Comparison of ENCODE assay signal across 1 cellular context in the genomic region with DNA sequence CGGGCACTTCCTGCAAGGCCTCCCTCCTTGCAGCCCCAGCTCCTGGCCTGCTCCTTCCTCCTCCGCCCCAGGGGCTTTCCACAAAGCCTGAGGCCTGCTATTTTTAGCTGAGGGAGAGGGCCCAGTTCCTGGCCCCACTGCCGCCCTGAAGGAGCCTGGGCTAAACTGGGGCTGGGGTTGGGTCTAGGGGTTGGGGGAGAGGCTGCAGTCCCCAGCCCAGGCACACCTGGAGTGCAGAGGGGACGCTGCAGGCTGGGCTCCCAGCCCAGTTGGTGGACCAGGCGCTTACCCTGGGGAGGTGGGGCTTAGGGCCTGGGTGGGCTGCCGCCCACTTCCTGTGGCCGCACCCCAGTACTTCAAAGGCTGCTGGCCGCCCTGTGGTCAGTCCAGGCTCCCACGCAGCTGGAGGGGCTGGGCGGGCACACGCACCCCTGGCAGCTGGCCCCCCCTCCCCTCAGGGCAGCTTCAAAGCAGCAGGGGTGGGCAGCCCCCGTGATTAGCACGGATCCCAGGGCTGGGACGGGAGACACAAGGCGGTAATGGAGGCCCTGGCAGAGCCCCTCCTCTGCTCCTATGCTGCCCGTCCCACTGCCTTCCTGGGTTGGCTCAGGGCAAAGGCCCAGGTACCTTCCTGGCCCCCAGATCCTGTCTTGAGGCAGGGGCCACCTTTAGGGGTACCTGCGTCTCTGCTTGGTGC.
TF ChIP-seq lines count a peak whose summit lies in the region.

No MANE protein-coding gene starts in this region.

TF ChIP-seq in GM12878, 131 proteins besides CTCF, POLR2A, EP300 and RAD21 (continues in another document):
- TF ChIP-seq SREBF1 (IDR thresholded peaks at IDR 0.05; ENCODE audit: low read length) (no peak), ETV6 (conservative IDR thresholded peaks at IDR 0.05 in 1 of 2, IDR thresholded peaks at IDR 0.05 in 1 of 2; ENCODE audit: borderline replicate concordance in 1 of 2, low read depth in 1 of 2) (no peak), BHLHE40 (IDR thresholded peaks at IDR 0.05; ENCODE audit: borderline replicate concordance in 1 of 2, low read depth in 2 of 2, low read length in 1 of 2) (peak in 1 of 2 experiments; percentile 79; a peak in 2 of 4 replicates), EGR1 (IDR thresholded peaks at IDR 0.05; ENCODE audit: borderline replicate concordance in 1 of 2, low read depth in 2 of 2, low read length in 2 of 2) (peak in 1 of 2 experiments; percentile 68; a peak in 2 of 3 replicates), SUPT20H (IDR thresholded peaks at IDR 0.05; ENCODE audit: borderline replicate concordance, control insufficient read depth, low read depth, low read length) (no peak), ATF7 (IDR thresholded peaks at IDR 0.05; ENCODE audit: low read depth) (peak; percentile 39), BACH1 (IDR thresholded peaks at IDR 0.05; ENCODE audit: borderline replicate concordance) (no peak), RCOR1 (conservative IDR thresholded peaks at IDR 0.05; ENCODE audit: low read depth, low read length) (no peak), LARP7 (IDR thresholded peaks at IDR 0.05) (0 out of 2 replicates have a peak, but pooled peaks have one; percentile 41), TARDBP (IDR thresholded peaks at IDR 0.05; ENCODE audit: borderline replicate concordance) (no peak), TCF7 (IDR thresholded peaks at IDR 0.05; ENCODE audit: borderline replicate concordance) (peak; percentile 88), GATAD2B (conservative IDR thresholded peaks at IDR 0.05; ENCODE audit: low read depth) (peak; percentile 97), SIN3A (IDR thresholded peaks at IDR 0.05; ENCODE audit: low read depth, low read length) (no peak), NR2F1 (conservative IDR thresholded peaks at IDR 0.05) (peak; percentile 53), DPF2 (IDR thresholded peaks at IDR 0.05) (peak; percentile 96), NFXL1 (IDR thresholded peaks at IDR 0.05; ENCODE audit: borderline replicate concordance) (no peak), RFX5 (IDR thresholded peaks at IDR 0.05; ENCODE audit: low read depth, low read length) (no peak), ZNF274 (IDR thresholded peaks at IDR 0.05; ENCODE audit: insufficient read depth, insufficient read length) (no peak), MEF2A (IDR thresholded peaks at IDR 0.05; ENCODE audit: insufficient read depth, low read depth, low read length) (peak; percentile 27; the same call in 1 of the 2 replicates), TCF12 (IDR thresholded peaks at IDR 0.05; ENCODE audit: low read depth, low read length) (peak; percentile 63), PML (IDR thresholded peaks at IDR 0.05; ENCODE audit: low read length) (no peak), ZNF207 (IDR thresholded peaks at IDR 0.05; ENCODE audit: borderline replicate concordance) (no peak), HDGF (IDR thresholded peaks at IDR 0.05) (no peak), IKZF2 (IDR thresholded peaks at IDR 0.05) (peak; percentile 52 to 54; a peak in 2 of 4 replicates), CHD2 (IDR thresholded peaks at IDR 0.05; ENCODE audit: borderline replicate concordance, low read depth, low read length) (peak; percentile 41), RUNX3 (IDR thresholded peaks at IDR 0.05; ENCODE audit: low read length) (peak; percentile 80), CREM (IDR thresholded peaks at IDR 0.05; ENCODE audit: low read depth) (no peak), IKZF1 (conservative IDR thresholded peaks at IDR 0.05) (peak; percentile 85), CBX3 (IDR thresholded peaks at IDR 0.05; ENCODE audit: borderline replicate concordance, low read depth) (no peak), ZZZ3 (IDR thresholded peaks at IDR 0.05; ENCODE audit: control insufficient read depth, insufficient read length, low read depth) (no peak), CBFB (IDR thresholded peaks at IDR 0.05; ENCODE audit: low read depth) (peak; percentile 38; the same call in 1 of the 2 replicates), MEF2B (IDR thresholded peaks at IDR 0.05; ENCODE audit: partially characterized antibody, poor library complexity, severe bottlenecking) (peak; percentile 36), NBN (IDR thresholded peaks at IDR 0.05) (0 out of 2 replicates have a peak, but pooled peaks have one; percentile 31), SMARCA5 (IDR thresholded peaks at IDR 0.05) (peak; percentile 83; the same call in 1 of the 2 replicates), STAT1 (conservative IDR thresholded peaks at IDR 0.05) (no peak), POU2F2 (IDR thresholded peaks at IDR 0.05; ENCODE audit: borderline replicate concordance, low read depth, low read length) (0 out of 3 replicates have a peak, but pooled peaks have one; percentile 8)
- TF ChIP-seq, protein P1, sequence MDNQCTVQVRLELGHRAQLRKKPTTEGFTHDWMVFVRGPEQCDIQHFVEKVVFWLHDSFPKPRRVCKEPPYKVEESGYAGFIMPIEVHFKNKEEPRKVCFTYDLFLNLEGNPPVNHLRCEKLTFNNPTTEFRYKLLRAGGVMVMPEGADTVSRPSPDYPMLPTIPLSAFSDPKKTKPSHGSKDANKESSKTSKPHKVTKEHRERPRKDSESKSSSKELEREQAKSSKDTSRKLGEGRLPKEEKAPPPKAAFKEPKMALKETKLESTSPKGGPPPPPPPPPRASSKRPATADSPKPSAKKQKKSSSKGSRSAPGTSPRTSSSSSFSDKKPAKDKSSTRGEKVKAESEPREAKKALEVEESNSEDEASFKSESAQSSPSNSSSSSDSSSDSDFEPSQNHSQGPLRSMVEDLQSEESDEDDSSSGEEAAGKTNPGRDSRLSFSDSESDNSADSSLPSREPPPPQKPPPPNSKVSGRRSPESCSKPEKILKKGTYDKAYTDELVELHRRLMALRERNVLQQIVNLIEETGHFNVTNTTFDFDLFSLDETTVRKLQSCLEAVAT (IDR thresholded peaks at IDR 0.05), result peak; percentile 38; the same call in 1 of the 2 replicates
- TF ChIP-seq, protein P2, sequence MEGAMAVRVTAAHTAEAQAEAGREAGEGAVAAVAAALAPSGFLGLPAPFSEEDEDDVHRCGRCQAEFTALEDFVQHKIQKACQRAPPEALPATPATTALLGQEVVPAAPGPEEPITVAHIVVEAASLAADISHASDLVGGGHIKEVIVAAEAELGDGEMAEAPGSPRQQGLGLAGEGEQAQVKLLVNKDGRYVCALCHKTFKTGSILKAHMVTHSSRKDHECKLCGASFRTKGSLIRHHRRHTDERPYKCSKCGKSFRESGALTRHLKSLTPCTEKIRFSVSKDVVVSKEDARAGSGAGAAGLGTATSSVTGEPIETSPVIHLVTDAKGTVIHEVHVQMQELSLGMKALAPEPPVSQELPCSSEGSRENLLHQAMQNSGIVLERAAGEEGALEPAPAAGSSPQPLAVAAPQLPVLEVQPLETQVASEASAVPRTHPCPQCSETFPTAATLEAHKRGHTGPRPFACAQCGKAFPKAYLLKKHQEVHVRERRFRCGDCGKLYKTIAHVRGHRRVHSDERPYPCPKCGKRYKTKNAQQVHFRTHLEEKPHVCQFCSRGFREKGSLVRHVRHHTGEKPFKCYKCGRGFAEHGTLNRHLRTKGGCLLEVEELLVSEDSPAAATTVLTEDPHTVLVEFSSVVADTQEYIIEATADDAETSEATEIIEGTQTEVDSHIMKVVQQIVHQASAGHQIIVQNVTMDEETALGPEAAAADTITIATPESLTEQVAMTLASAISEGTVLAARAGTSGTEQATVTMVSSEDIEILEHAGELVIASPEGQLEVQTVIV (IDR thresholded peaks at IDR 0.05; ENCODE audit: borderline replicate concordance, partially characterized antibody), result no peak
- TF ChIP-seq, protein P3, sequence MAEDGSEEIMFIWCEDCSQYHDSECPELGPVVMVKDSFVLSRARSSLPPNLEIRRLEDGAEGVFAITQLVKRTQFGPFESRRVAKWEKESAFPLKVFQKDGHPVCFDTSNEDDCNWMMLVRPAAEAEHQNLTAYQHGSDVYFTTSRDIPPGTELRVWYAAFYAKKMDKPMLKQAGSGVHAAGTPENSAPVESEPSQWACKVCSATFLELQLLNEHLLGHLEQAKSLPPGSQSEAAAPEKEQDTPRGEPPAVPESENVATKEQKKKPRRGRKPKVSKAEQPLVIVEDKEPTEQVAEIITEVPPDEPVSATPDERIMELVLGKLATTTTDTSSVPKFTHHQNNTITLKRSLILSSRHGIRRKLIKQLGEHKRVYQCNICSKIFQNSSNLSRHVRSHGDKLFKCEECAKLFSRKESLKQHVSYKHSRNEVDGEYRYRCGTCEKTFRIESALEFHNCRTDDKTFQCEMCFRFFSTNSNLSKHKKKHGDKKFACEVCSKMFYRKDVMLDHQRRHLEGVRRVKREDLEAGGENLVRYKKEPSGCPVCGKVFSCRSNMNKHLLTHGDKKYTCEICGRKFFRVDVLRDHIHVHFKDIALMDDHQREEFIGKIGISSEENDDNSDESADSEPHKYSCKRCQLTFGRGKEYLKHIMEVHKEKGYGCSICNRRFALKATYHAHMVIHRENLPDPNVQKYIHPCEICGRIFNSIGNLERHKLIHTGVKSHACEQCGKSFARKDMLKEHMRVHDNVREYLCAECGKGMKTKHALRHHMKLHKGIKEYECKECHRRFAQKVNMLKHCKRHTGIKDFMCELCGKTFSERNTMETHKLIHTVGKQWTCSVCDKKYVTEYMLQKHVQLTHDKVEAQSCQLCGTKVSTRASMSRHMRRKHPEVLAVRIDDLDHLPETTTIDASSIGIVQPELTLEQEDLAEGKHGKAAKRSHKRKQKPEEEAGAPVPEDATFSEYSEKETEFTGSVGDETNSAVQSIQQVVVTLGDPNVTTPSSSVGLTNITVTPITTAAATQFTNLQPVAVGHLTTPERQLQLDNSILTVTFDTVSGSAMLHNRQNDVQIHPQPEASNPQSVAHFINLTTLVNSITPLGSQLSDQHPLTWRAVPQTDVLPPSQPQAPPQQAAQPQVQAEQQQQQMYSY (CRISPR knock-in tag; IDR thresholded peaks at IDR 0.05), result no peak
- TF ChIP-seq, protein P4, sequence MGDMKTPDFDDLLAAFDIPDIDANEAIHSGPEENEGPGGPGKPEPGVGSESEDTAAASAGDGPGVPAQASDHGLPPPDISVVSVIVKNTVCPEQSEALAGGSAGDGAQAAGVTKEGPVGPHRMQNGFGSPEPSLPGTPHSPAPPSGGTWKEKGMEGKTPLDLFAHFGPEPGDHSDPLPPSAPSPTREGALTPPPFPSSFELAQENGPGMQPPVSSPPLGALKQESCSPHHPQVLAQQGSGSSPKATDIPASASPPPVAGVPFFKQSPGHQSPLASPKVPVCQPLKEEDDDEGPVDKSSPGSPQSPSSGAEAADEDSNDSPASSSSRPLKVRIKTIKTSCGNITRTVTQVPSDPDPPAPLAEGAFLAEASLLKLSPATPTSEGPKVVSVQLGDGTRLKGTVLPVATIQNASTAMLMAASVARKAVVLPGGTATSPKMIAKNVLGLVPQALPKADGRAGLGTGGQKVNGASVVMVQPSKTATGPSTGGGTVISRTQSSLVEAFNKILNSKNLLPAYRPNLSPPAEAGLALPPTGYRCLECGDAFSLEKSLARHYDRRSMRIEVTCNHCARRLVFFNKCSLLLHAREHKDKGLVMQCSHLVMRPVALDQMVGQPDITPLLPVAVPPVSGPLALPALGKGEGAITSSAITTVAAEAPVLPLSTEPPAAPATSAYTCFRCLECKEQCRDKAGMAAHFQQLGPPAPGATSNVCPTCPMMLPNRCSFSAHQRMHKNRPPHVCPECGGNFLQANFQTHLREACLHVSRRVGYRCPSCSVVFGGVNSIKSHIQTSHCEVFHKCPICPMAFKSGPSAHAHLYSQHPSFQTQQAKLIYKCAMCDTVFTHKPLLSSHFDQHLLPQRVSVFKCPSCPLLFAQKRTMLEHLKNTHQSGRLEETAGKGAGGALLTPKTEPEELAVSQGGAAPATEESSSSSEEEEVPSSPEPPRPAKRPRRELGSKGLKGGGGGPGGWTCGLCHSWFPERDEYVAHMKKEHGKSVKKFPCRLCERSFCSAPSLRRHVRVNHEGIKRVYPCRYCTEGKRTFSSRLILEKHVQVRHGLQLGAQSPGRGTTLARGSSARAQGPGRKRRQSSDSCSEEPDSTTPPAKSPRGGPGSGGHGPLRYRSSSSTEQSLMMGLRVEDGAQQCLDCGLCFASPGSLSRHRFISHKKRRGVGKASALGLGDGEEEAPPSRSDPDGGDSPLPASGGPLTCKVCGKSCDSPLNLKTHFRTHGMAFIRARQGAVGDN (IDR thresholded peaks at IDR 0.05), result 0 out of 2 replicates have a peak, but pooled peaks have one; percentile 23
- TF ChIP-seq, protein P5, sequence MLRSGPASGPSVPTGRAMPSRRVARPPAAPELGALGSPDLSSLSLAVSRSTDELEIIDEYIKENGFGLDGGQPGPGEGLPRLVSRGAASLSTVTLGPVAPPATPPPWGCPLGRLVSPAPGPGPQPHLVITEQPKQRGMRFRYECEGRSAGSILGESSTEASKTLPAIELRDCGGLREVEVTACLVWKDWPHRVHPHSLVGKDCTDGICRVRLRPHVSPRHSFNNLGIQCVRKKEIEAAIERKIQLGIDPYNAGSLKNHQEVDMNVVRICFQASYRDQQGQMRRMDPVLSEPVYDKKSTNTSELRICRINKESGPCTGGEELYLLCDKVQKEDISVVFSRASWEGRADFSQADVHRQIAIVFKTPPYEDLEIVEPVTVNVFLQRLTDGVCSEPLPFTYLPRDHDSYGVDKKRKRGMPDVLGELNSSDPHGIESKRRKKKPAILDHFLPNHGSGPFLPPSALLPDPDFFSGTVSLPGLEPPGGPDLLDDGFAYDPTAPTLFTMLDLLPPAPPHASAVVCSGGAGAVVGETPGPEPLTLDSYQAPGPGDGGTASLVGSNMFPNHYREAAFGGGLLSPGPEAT (IDR thresholded peaks at IDR 0.05; ENCODE audit: low read depth), result peak; percentile 85
- TF ChIP-seq, protein P6, sequence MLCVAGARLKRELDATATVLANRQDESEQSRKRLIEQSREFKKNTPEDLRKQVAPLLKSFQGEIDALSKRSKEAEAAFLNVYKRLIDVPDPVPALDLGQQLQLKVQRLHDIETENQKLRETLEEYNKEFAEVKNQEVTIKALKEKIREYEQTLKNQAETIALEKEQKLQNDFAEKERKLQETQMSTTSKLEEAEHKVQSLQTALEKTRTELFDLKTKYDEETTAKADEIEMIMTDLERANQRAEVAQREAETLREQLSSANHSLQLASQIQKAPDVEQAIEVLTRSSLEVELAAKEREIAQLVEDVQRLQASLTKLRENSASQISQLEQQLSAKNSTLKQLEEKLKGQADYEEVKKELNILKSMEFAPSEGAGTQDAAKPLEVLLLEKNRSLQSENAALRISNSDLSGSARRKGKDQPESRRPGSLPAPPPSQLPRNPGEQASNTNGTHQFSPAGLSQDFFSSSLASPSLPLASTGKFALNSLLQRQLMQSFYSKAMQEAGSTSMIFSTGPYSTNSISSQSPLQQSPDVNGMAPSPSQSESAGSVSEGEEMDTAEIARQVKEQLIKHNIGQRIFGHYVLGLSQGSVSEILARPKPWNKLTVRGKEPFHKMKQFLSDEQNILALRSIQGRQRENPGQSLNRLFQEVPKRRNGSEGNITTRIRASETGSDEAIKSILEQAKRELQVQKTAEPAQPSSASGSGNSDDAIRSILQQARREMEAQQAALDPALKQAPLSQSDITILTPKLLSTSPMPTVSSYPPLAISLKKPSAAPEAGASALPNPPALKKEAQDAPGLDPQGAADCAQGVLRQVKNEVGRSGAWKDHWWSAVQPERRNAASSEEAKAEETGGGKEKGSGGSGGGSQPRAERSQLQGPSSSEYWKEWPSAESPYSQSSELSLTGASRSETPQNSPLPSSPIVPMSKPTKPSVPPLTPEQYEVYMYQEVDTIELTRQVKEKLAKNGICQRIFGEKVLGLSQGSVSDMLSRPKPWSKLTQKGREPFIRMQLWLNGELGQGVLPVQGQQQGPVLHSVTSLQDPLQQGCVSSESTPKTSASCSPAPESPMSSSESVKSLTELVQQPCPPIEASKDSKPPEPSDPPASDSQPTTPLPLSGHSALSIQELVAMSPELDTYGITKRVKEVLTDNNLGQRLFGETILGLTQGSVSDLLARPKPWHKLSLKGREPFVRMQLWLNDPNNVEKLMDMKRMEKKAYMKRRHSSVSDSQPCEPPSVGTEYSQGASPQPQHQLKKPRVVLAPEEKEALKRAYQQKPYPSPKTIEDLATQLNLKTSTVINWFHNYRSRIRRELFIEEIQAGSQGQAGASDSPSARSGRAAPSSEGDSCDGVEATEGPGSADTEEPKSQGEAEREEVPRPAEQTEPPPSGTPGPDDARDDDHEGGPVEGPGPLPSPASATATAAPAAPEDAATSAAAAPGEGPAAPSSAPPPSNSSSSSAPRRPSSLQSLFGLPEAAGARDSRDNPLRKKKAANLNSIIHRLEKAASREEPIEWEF (IDR thresholded peaks at IDR 0.05; ENCODE audit: insufficient replicate concordance, low read depth, low read length), result no peak
